Comparison of ENCODE assay signal across 1 cellular context in genomic region chr16:74877706-74878105, GRCh38.
TF ChIP-seq lines count a peak whose summit lies in the region.

No MANE protein-coding gene starts in this region.

TF ChIP-seq in GM23338, 12 proteins besides CTCF, POLR2A, EP300 and RAD21 (continued from another document):
- TF ChIP-seq ZNF462 (CRISPR knock-in tag; IDR thresholded peaks at IDR 0.05): no peak
- TF ChIP-seq ETS1 (IDR thresholded peaks at IDR 0.05): no peak
- TF ChIP-seq JUNB (IDR thresholded peaks at IDR 0.05; ENCODE audit: unreplicated experiment): no peak
- no peak for TF ChIP-seq ZNF114 (CRISPR knock-in tag; IDR thresholded peaks at IDR 0.05)
- no peak for TF ChIP-seq REST (IDR thresholded peaks at IDR 0.05; ENCODE audit: unreplicated experiment)
- TF ChIP-seq STAT1 (IDR thresholded peaks at IDR 0.05; ENCODE audit: unreplicated experiment): no peak
- TF ChIP-seq EZH2phosphoT487 (IDR thresholded peaks at IDR 0.05; ENCODE audit: unreplicated experiment): no peak
- no peak for TF ChIP-seq POLR2AphosphoS5 (IDR thresholded peaks at IDR 0.05; ENCODE audit: low read depth)
